19 cellular contexts compared by ENCODE assay signal in genomic region chr3:71090207-71090606, GRCh38.
DNase-seq lines count a peak whose midpoint lies in the region; ATAC-seq and TF ChIP-seq lines count a peak whose summit lies in the region.
"Had no signal": no experiment of that assay in that cellular context is flagged by ENCODE, and none has a peak within 500 bp of the region (broad histone marks: within the 10 kb centered on the region; RNA-seq: fewer than 3 reads in every experiment).

No MANE protein-coding gene starts in this region.

- no peaks in the 10 kb centered on the region for H3K27me3 ChIP-seq in colonic mucosa
- H3K27me3 ChIP-seq: BLaER1 treated with 17β-estradiol and CSF1 and Interleukin-3, amounts not matched to agents 10 nM and 100 nM; stomach; vagina had no signal

- no peaks in the 10 kb centered on the region for H3K9me3 ChIP-seq in colonic mucosa
- H3K9me3 ChIP-seq: BLaER1 treated with 17β-estradiol and CSF1 and Interleukin-3, amounts not matched to agents 10 nM and 100 nM; stomach; vagina had no signal

- peaks cover 8% of the 10 kb centered on the region for H3K4me1 ChIP-seq in colonic mucosa
- H3K4me1 ChIP-seq: vagina had no signal

- H3K27ac ChIP-seq in colonic mucosa = no peak overlapping the region
- H3K27ac ChIP-seq: BLaER1 treated with 17β-estradiol and CSF1 and Interleukin-3, amounts not matched to agents 10 nM and 100 nM; KMS-11; stomach; vagina had no signal

- peak overlapping the region; percentile 33 for H3K4me3 Mint-ChIP-seq in activated naive CD8-positive, alpha-beta T cell treated with anti-CD3 and anti-CD28 coated beads, Interleukin-2, amount 50 U/mL, for 24 hours
- H3K4me3 Mint-ChIP-seq: endodermal cell had no signal

- POLR2A ChIA-PET in GM10248 (lab: Yijun Ruan, JAX) = no interaction called here

- peaks cover 57% of the 10 kb centered on the region for H3K36me3 Mint-ChIP-seq in activated naive CD8-positive, alpha-beta T cell treated with anti-CD3 and anti-CD28 coated beads, Interleukin-2, amount 50 U/mL, for 24 hours (ENCODE audit: low read depth)

- H3K4me3 ChIP-seq in colonic mucosa = no peak overlapping the region
- H3K4me3 ChIP-seq: BLaER1 treated with 17β-estradiol and CSF1 and Interleukin-3, amounts not matched to agents 10 nM and 100 nM; stomach; vagina had no signal

- no peak overlapping the region for H3K9ac ChIP-seq in colonic mucosa (ENCODE audit: low read depth in 2 of 2, low read length in 2 of 2)
- H3K9ac ChIP-seq: BLaER1 treated with 17β-estradiol and CSF1 and Interleukin-3, amounts not matched to agents 10 nM and 100 nM; KMS-11 had no signal

- ATAC-seq in GM18867 (IDR thresholded peaks at IDR 0.05; ENCODE audit: unreplicated experiment) (peak; percentile 33), HG03139 (IDR thresholded peaks at IDR 0.05; ENCODE audit: unreplicated experiment) (peak; percentile 28), GM19324 (IDR thresholded peaks at IDR 0.05; ENCODE audit: low FRiP score, unreplicated experiment) (no peak)
- no peak for ATAC-seq in activated naive CD8-positive, alpha-beta T cell treated with anti-CD3 and anti-CD28 coated beads, Interleukin-2, amount 50 U/mL, for 24 hours
- ATAC-seq: sciatic nerve had no signal

- H3K27ac Mint-ChIP-seq in activated naive CD8-positive, alpha-beta T cell treated with anti-CD3 and anti-CD28 coated beads, Interleukin-2, amount 50 U/mL, for 24 hours = peak overlapping the region; percentile 88
- H3K27ac Mint-ChIP-seq: endodermal cell had no signal

- CTCF ChIA-PET in GM10248 (lab: Yijun Ruan, JAX) = interaction anchor here (1.2 kb wide), 1 partner anchor 29 kb away, joined by 4 read pairs; no protein-coding TSS in a partner anchor

- intact Hi-C loops in colonic mucosa (cut with DNase I) = no loop called here

- TF ChIP-seq CTCF in GM10248 (IDR thresholded peaks at IDR 0.05; ENCODE audit: control extremely low read depth, extremely low read depth, low read depth, missing control alignments) = no peak
- no peak for TF ChIP-seq CTCF in colonic mucosa (IDR thresholded peaks at IDR 0.05)

- peak; percentile 24 for DNase-seq in GM10248 (ENCODE audit: extremely low spot score)
- no peak for DNase-seq in activated naive CD8-positive, alpha-beta T cell treated with anti-CD3 and anti-CD28 coated beads, Interleukin-2, amount 50 U/mL, for 24 hours
- DNase-seq in epidermal melanocyte (ENCODE audit: insufficient read length, low spot score) = no peak
- no peak for DNase-seq in colonic mucosa
- DNase-seq in NCI-H2107 (lab: John Stamatoyannopoulos, UW) = no peak
- DNase-seq: activated CD4-positive, alpha-beta T cell treated with anti-CD3 and anti-CD28 coated beads for 4 hours; activated effector memory CD4-positive, alpha-beta T cell treated with Interleukin-2 at 50 U/mL for 16 hours; endodermal cell; foreskin fibroblast; NCI-H146; NCI-H510A treated with DMSO at 0.1 percent for 48 hours; stomach had no signal

- no peaks in the 10 kb centered on the region for H3K9me3 Mint-ChIP-seq in activated naive CD8-positive, alpha-beta T cell treated with anti-CD3 and anti-CD28 coated beads, Interleukin-2, amount 50 U/mL, for 24 hours
- H3K9me3 Mint-ChIP-seq: endodermal cell had no signal

- H3K36me3 ChIP-seq in colonic mucosa = no peaks in the 10 kb centered on the region
- H3K36me3 ChIP-seq: stomach, vagina had no signal

- H3K27me3 Mint-ChIP-seq in activated naive CD8-positive, alpha-beta T cell treated with anti-CD3 and anti-CD28 coated beads, Interleukin-2, amount 50 U/mL, for 24 hours = no peaks in the 10 kb centered on the region

- peaks cover 93% of the 10 kb centered on the region for H3K4me1 Mint-ChIP-seq in activated naive CD8-positive, alpha-beta T cell treated with anti-CD3 and anti-CD28 coated beads, Interleukin-2, amount 50 U/mL, for 24 hours

Comparison
In these comparisons a context has a peak if more than half of its experiments do, and no peak if none do; other contexts are left out.
1. ATAC-seq: peak in GM18867 (single experiment) and HG03139 (single experiment); none in activated naive CD8-positive, alpha-beta T cell treated with anti-CD3 and anti-CD28 coated beads, Interleukin-2, amount 50 U/mL, for 24 hours (single experiment) and GM19324 (single experiment).